ENCODE assay signal across 27 cellular contexts in the genomic region with DNA sequence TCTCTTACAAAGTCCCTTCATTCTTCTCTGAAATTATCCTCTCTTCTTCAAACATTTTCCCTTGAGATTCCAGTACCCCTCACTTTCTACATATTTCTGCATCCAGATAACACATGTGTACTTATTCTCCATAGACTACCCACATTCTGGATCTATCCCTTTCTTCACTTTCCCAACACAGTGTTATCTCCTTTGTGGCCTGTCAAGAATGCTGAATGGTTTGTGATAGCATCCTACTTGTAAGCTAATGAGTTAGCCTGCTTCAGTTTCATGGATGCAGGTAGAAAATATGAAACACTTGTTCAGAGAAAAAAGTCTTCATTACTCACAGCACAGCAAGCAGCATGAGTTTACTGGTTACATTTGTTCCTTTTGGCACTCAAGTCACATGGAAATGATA.
"Had no signal": no experiment of that assay in that cellular context is flagged by ENCODE, and none has a peak within 500 bp of the region (broad histone marks: within the 10 kb centered on the region; RNA-seq: fewer than 3 reads in every experiment).

No MANE protein-coding gene starts in this region.

- H3K27ac Mint-ChIP-seq: stimulated activated effector memory CD8-positive, alpha-beta T cell treated with anti-CD3 and anti-CD28 coated beads, Interleukin-12 subunit alpha, Interleukin-12 subunit beta, amount 100 ng/mL, for 72 hours; stimulated activated memory B cell treated with anti-CD40 and anti-IgM and Interleukin-4, amounts not matched to agents 10 μg/mL and 1 μg/mL and 100 μg/mL, for 72 hours; stimulated activated naive B cell treated with anti-CD40 and anti-IgM and Interleukin-4, amounts not matched to agents 10 μg/mL and 1 μg/mL and 100 μg/mL, for 72 hours; stimulated activated naive CD8-positive, alpha-beta T cell treated with anti-CD3 and anti-CD28 coated beads, Interleukin-15, amount 100 ng/mL, for 72 hours; stimulated activated naive CD8-positive, alpha-beta T cell treated with anti-CD3 and anti-CD28 coated beads, Interleukin-15, Interleukin-2, amounts not matched to agents 100 ng/mL and 50 ng/mL, for 24 hours; type B pancreatic cell had no signal

- H3K4me1 Mint-ChIP-seq: stimulated activated effector memory CD8-positive, alpha-beta T cell treated with anti-CD3 and anti-CD28 coated beads, Interleukin-12 subunit alpha, Interleukin-12 subunit beta, amount 100 ng/mL, for 72 hours; stimulated activated memory B cell treated with anti-CD40 and anti-IgM and Interleukin-4, amounts not matched to agents 10 μg/mL and 1 μg/mL and 100 μg/mL, for 72 hours; stimulated activated naive B cell treated with anti-CD40 and anti-IgM and Interleukin-4, amounts not matched to agents 10 μg/mL and 1 μg/mL and 100 μg/mL, for 72 hours; stimulated activated naive CD8-positive, alpha-beta T cell treated with anti-CD3 and anti-CD28 coated beads, Interleukin-15, amount 100 ng/mL, for 72 hours had no signal

- H3K27ac ChIP-seq: stomach, suprapubic skin, testis, thoracic aorta, thyroid gland, tibial artery, tibial nerve, transverse colon, upper lobe of left lung, upper lobe of right lung, uterus, vagina had no signal

- H3K4me3 ChIP-seq: stomach, suprapubic skin, testis, thoracic aorta, thyroid gland, tibial artery, tibial nerve, transverse colon, upper lobe of left lung, upper lobe of right lung, uterus, vagina had no signal

- H3K27me3 ChIP-seq: stomach, suprapubic skin, testis, thyroid gland, tibial artery, tibial nerve, transverse colon, upper lobe of left lung, upper lobe of right lung, uterus, vagina had no signal

- H3K27me3 Mint-ChIP-seq: stimulated activated memory B cell treated with anti-CD40 and anti-IgM and Interleukin-4, amounts not matched to agents 10 μg/mL and 1 μg/mL and 100 μg/mL, for 72 hours; stimulated activated naive B cell treated with anti-CD40 and anti-IgM and Interleukin-4, amounts not matched to agents 10 μg/mL and 1 μg/mL and 100 μg/mL, for 72 hours; stimulated activated naive CD8-positive, alpha-beta T cell treated with anti-CD3 and anti-CD28 coated beads, Interleukin-15, amount 100 ng/mL, for 72 hours; stimulated activated naive CD8-positive, alpha-beta T cell treated with anti-CD3 and anti-CD28 coated beads, Interleukin-15, Interleukin-2, amounts not matched to agents 100 ng/mL and 50 ng/mL, for 24 hours; type B pancreatic cell had no signal

- H3K4me3 Mint-ChIP-seq: stimulated activated effector memory CD8-positive, alpha-beta T cell treated with anti-CD3 and anti-CD28 coated beads, Interleukin-12 subunit alpha, Interleukin-12 subunit beta, amount 100 ng/mL, for 72 hours; stimulated activated memory B cell treated with anti-CD40 and anti-IgM and Interleukin-4, amounts not matched to agents 10 μg/mL and 1 μg/mL and 100 μg/mL, for 72 hours; stimulated activated naive B cell treated with anti-CD40 and anti-IgM and Interleukin-4, amounts not matched to agents 10 μg/mL and 1 μg/mL and 100 μg/mL, for 72 hours; stimulated activated naive CD8-positive, alpha-beta T cell treated with anti-CD3 and anti-CD28 coated beads, Interleukin-15, amount 100 ng/mL, for 72 hours; stimulated activated naive CD8-positive, alpha-beta T cell treated with anti-CD3 and anti-CD28 coated beads, Interleukin-15, Interleukin-2, amounts not matched to agents 100 ng/mL and 50 ng/mL, for 24 hours; type B pancreatic cell had no signal

- DNase-seq: stimulated activated CD4-positive, alpha-beta T cell treated with anti-CD3 and anti-CD28 coated beads, Interleukin-2, amount 100 ng/mL, for 48 hours; stimulated activated CD4-positive, alpha-beta T cell treated with anti-CD3 and anti-CD28 coated beads, Interleukin-4, amount 100 ng/mL, for 1 hour; stimulated activated CD4-positive, alpha-beta T cell treated with anti-CD3 and anti-CD28 coated beads, Interleukin-4, amount 100 ng/mL, for 24 hours; stimulated activated CD4-positive, alpha-beta T cell treated with anti-CD3 and anti-CD28 coated beads, Interleukin-4, amount 100 ng/mL, for 4 hours; stimulated activated CD8-positive, alpha-beta memory T cell treated with anti-CD3 and anti-CD28 coated beads, Interleukin-4, amount 100 ng/mL, for 48 hours; stimulated activated naive B cell treated with anti-CD40 and anti-IgM and Interleukin-4, amounts not matched to agents 10 μg/mL and 1 μg/mL and 100 μg/mL, for 72 hours; stimulated activated naive CD4-positive, alpha-beta T cell; stimulated activated naive CD4-positive, alpha-beta T cell treated with Interleukin-2 at 50 U/mL for 16 hours; stimulated activated naive CD8-positive, alpha-beta T cell treated with anti-CD3 and anti-CD28 coated beads, Interleukin-15, amount 100 ng/mL, for 72 hours; stimulated activated naive CD8-positive, alpha-beta T cell treated with anti-CD3 and anti-CD28 coated beads, Interleukin-15, Interleukin-2, amounts not matched to agents 100 U/mL and 50 U/mL, for 24 hours; stomach; substantia nigra; testis; thyroid gland; tibial artery; transverse colon; upper lobe of left lung; upper lobe of right lung; uterus had no signal

- H3K9me3 Mint-ChIP-seq: stimulated activated memory B cell treated with anti-CD40 and anti-IgM and Interleukin-4, amounts not matched to agents 10 μg/mL and 1 μg/mL and 100 μg/mL, for 72 hours had no signal

- H3K36me3 ChIP-seq: stomach, suprapubic skin, thoracic aorta, thyroid gland, tibial artery, tibial nerve, transverse colon, upper lobe of left lung, upper lobe of right lung, uterus, vagina had no signal

- ATAC-seq: stimulated activated effector memory CD8-positive, alpha-beta T cell treated with anti-CD3 and anti-CD28 coated beads, Interleukin-12 subunit alpha, Interleukin-12 subunit beta, amount 100 ng/mL, for 72 hours; stimulated activated memory B cell treated with anti-CD40 and anti-IgM and Interleukin-4, amounts not matched to agents 10 μg/mL and 1 μg/mL and 100 μg/mL, for 72 hours; stimulated activated naive B cell treated with anti-CD40 and anti-IgM and Interleukin-4, amounts not matched to agents 10 μg/mL and 1 μg/mL and 100 μg/mL, for 72 hours; stimulated activated naive CD8-positive, alpha-beta T cell treated with anti-CD3 and anti-CD28 coated beads, Interleukin-15, amount 100 ng/mL, for 72 hours; stimulated activated naive CD8-positive, alpha-beta T cell treated with anti-CD3 and anti-CD28 coated beads, Interleukin-15, Interleukin-2, amounts not matched to agents 100 U/mL and 50 U/mL, for 24 hours; upper lobe of right lung had no signal

- H3K36me3 Mint-ChIP-seq: stimulated activated effector memory CD8-positive, alpha-beta T cell treated with anti-CD3 and anti-CD28 coated beads, Interleukin-12 subunit alpha, Interleukin-12 subunit beta, amount 100 ng/mL, for 72 hours; stimulated activated memory B cell treated with anti-CD40 and anti-IgM and Interleukin-4, amounts not matched to agents 10 μg/mL and 1 μg/mL and 100 μg/mL, for 72 hours; type B pancreatic cell had no signal

- H3K9me3 ChIP-seq: testis, thoracic aorta, thyroid gland, transverse colon, upper lobe of right lung, uterus, vagina had no signal

- H3K4me1 ChIP-seq: stomach, suprapubic skin, testis, thyroid gland, tibial artery, tibial nerve, transverse colon, upper lobe of left lung, upper lobe of right lung, uterus, vagina had no signal
